Comparison of ENCODE assay signal across 24 cellular contexts in the genomic region with DNA sequence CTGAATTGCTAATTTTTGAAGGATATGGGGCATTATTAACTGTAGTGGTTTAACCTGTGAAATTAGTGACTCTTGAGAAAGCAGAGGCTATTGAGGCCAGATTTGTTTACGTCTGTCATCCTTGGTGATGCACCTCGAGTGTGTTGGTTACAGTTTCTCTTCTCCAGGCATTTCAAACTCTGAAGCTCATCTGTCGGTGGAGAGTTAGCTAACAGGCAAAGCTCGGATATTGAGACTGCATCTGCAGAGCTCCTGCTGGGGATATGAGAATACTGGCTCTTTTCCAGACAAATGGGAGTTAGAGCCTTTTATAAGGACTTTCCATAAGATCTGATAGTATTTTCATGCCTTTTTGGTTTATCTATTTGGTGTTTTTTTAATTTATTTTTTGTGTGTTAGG. TPM values are rescaled to one million over a fixed set of nuclear protein-coding genes. Genes with fewer than 3 reads are reported as not detected.
DNase-seq lines count a peak whose midpoint lies in the region; FAIRE-seq and TF ChIP-seq lines count a peak whose summit lies in the region.
"Had no signal": no experiment of that assay in that cellular context is flagged by ENCODE, and none has a peak within 500 bp of the region (broad histone marks: within the 10 kb centered on the region; RNA-seq: fewer than 3 reads in every experiment).

No MANE protein-coding gene starts in this region.

- no peak overlapping the region for H2BK20ac ChIP-seq in H9 (ENCODE audit: low read depth, low read length, poor library complexity, severe bottlenecking)

- H4K20me1 ChIP-seq in astrocyte (ENCODE audit: insufficient read depth, low read length), result peaks cover 87% of the 10 kb centered on the region
- peaks cover 3% of the 10 kb centered on the region for H4K20me1 ChIP-seq in hepatocyte (ENCODE audit: insufficient read depth, poor library complexity, severe bottlenecking)
- H4K20me1 ChIP-seq in H9 (ENCODE audit: control insufficient read depth, insufficient read depth, insufficient read length), result no peaks in the 10 kb centered on the region

- no peak overlapping the region for H3K14ac ChIP-seq in H9 (ENCODE audit: insufficient read depth, low read length)

- H3K27ac Mint-ChIP-seq in astrocyte (ENCODE audit: unreplicated experiment) (peak overlapping the region; percentile 41), H9 (no peak overlapping the region)
- H3K27ac Mint-ChIP-seq: activated CD4-positive, alpha-beta T cell treated with anti-CD3 and anti-CD28 coated beads for 36 hours; CD14-positive monocyte; IgD-negative memory B cell; T-helper 1 cell treated with Interleukin-12 subunit alpha and Interleukin-12 subunit beta and Interleukin-4 antibody, amounts not matched to agents 30 μg/mL and 1 μg/mL, for 36 hours had no signal

- no peak overlapping the region for H4K91ac ChIP-seq in H9 (ENCODE audit: insufficient read length, low read depth, low read length)

- H2BK120ac ChIP-seq in H9 (ENCODE audit: low read depth, low read length, poor library complexity, severe bottlenecking), result no peak overlapping the region

- H3K4ac ChIP-seq in H9 (ENCODE audit: low read depth, low read length), result no peak overlapping the region

- POLR2A ChIA-PET in HEK293 (lab: Yijun Ruan, JAX), result interaction anchor here (1.4 kb wide), 1 partner anchor 305 kb away, joined by 3 read pairs; the partner anchor contains the start of gene SOCS1

- no peak overlapping the region for H4K5ac ChIP-seq in H9 (ENCODE audit: insufficient read length, low read depth, low read length)

- TF ChIP-seq CTCF in AG10803 (conservative IDR thresholded peaks at IDR 0.05; ENCODE audit: low read length), result no peak
- TF ChIP-seq CTCF in HEK293 (tag by site-specific recombination; IDR thresholded peaks at IDR 0.05), result no peak
- TF ChIP-seq CTCF in astrocyte (IDR thresholded peaks at IDR 0.05; ENCODE audit: insufficient read depth, low read depth, low read length), result no peak
- no peak for TF ChIP-seq CTCF in hepatocyte (IDR thresholded peaks at IDR 0.05; ENCODE audit: poor library complexity)
- no peak for TF ChIP-seq CTCF in H9 (conservative IDR thresholded peaks at IDR 0.05)

- no peak overlapping the region for H2AFZ ChIP-seq in astrocyte (ENCODE audit: low read depth, low read length)
- H2AFZ ChIP-seq in hepatocyte, result no peak overlapping the region
- no peak overlapping the region for H2AFZ ChIP-seq in H9 (ENCODE audit: low read length)

- H3K36me3 ChIP-seq in HEK293 (ENCODE audit: control insufficient read depth in 2 of 2, insufficient read depth in 1 of 2, low read length in 2 of 2) (no peaks in the 10 kb centered on the region), astrocyte (ENCODE audit: insufficient read depth, low read length) (no peaks in the 10 kb centered on the region), hepatocyte (replicated peaks; ENCODE audit: insufficient read depth, low read depth) (no peaks in the 10 kb centered on the region)
- H3K36me3 ChIP-seq: ascending aorta, gastrocnemius medialis, SJSA1, stomach, tibial artery had no signal

- no peak overlapping the region for H2BK5ac ChIP-seq in H9 (ENCODE audit: insufficient read length, low read length)

- H3K4me3 Mint-ChIP-seq in astrocyte (ENCODE audit: unreplicated experiment), result no peak overlapping the region
- no peak overlapping the region for H3K4me3 Mint-ChIP-seq in H9
- H3K4me3 Mint-ChIP-seq: activated CD4-positive, alpha-beta T cell treated with anti-CD3 and anti-CD28 coated beads for 36 hours; activated naive CD8-positive, alpha-beta T cell; CD14-positive monocyte; T-helper 1 cell treated with Interleukin-12 subunit alpha and Interleukin-12 subunit beta and Interleukin-4 antibody, amounts not matched to agents 30 μg/mL and 1 μg/mL, for 36 hours had no signal

- no peaks in the 10 kb centered on the region for H3K9me2 ChIP-seq in hepatocyte (replicated peaks; ENCODE audit: insufficient read depth)

- H3K27me3 Mint-ChIP-seq in astrocyte (ENCODE audit: low read depth, unreplicated experiment) (no peaks in the 10 kb centered on the region), H9 (ENCODE audit: low read depth) (no peaks in the 10 kb centered on the region; the same call in 1 of the 2 replicates)
- H3K27me3 Mint-ChIP-seq: activated CD4-positive, alpha-beta T cell treated with anti-CD3 and anti-CD28 coated beads for 36 hours; activated naive CD8-positive, alpha-beta T cell; IgD-negative memory B cell had no signal

- H3K9me3 Mint-ChIP-seq in astrocyte (ENCODE audit: unreplicated experiment), result no peaks in the 10 kb centered on the region
- no peaks in the 10 kb centered on the region for H3K9me3 Mint-ChIP-seq in H9
- H3K9me3 Mint-ChIP-seq: CD14-positive monocyte; IgD-negative memory B cell; T-helper 1 cell treated with Interleukin-12 subunit alpha and Interleukin-12 subunit beta and Interleukin-4 antibody, amounts not matched to agents 30 μg/mL and 1 μg/mL, for 36 hours had no signal

- no peak overlapping the region for H3K27ac ChIP-seq in HEK293 (ENCODE audit: extremely low read depth, low read depth, low read length)
- H3K27ac ChIP-seq in astrocyte (ENCODE audit: low read depth, low read length), result no peak overlapping the region
- peak overlapping the region; percentile 35 for H3K27ac ChIP-seq in hepatocyte
- H3K27ac ChIP-seq in H9 (ENCODE audit: insufficient read length, low read depth, low read length), result no peak overlapping the region
- H3K27ac ChIP-seq: ascending aorta, SJSA1, stomach, tibial artery had no signal

- H3K4me2 ChIP-seq in astrocyte (ENCODE audit: low read length) (no peak overlapping the region), hepatocyte (peak overlapping the region; percentile 32), H9 (ENCODE audit: insufficient read depth, insufficient read length, low read length) (no peak overlapping the region)

- H3K36me3 Mint-ChIP-seq in astrocyte (ENCODE audit: low read depth, unreplicated experiment), result peaks cover 2% of the 10 kb centered on the region
- no peaks in the 10 kb centered on the region for H3K36me3 Mint-ChIP-seq in H9 (ENCODE audit: insufficient read depth in 1 of 3, low read depth in 3 of 3)
- H3K36me3 Mint-ChIP-seq: activated naive CD8-positive, alpha-beta T cell had no signal

- peaks cover 3% of the 10 kb centered on the region for H3K79me1 ChIP-seq in H9 (ENCODE audit: insufficient read depth, low read depth, low read length, poor library complexity, severe bottlenecking)

- FAIRE-seq in astrocyte (lab: Jason Lieb, UNC), result no peak
- FAIRE-seq: D721Med had no signal

- peaks cover 21% of the 10 kb centered on the region for H3K4me1 ChIP-seq in HEK293 (ENCODE audit: control insufficient read depth, insufficient read depth, low read length)
- H3K4me1 ChIP-seq in astrocyte (ENCODE audit: insufficient read depth, low read length), result peaks cover 26% of the 10 kb centered on the region
- peaks cover 14% of the 10 kb centered on the region for H3K4me1 ChIP-seq in hepatocyte (ENCODE audit: insufficient read depth)
- peaks cover 19% of the 10 kb centered on the region; the same call in 1 of the 2 replicates for H3K4me1 ChIP-seq in H9 (ENCODE audit: insufficient read depth, low read length)
- H3K4me1 ChIP-seq: SJSA1 had no signal

- no peak overlapping the region for H3K18ac ChIP-seq in H9 (ENCODE audit: insufficient read length, low read depth, low read length)

- DNase-seq in AG10803 (ENCODE audit: low read depth), result peak; percentile 59
- DNase-seq in astrocyte (ENCODE audit: low read depth), result no peak
- no peak for DNase-seq in hepatocyte (ENCODE audit: low spot score)
- DNase-seq in activated naive CD4-positive, alpha-beta T cell treated with anti-CD3 and anti-CD28 coated beads, Interleukin-2, amount 50 U/mL, for 16 hours, result no peak
- no peak for DNase-seq in H9
- DNase-seq in foreskin melanocyte, result no peak
- no peak for DNase-seq in NCI-H2196 treated with DMSO at 0.1 percent for 48 hours (lab: John Stamatoyannopoulos, UW; ENCODE audit: unreplicated experiment)
- DNase-seq: activated CD4-positive, alpha-beta T cell treated with anti-CD3 and anti-CD28 coated beads for 36 hours; gastrocnemius medialis; hypothalamus; NCI-H1105 treated with DMSO at 0.1 percent for 48 hours; NCI-H2029; NCI-H510A treated with DMSO at 0.1 percent for 48 hours; stimulated activated CD4-positive, alpha-beta T cell treated with anti-CD3 and anti-CD28 coated beads, Interleukin-4, amount 100 ng/mL, for 4 hours; stomach; tibial artery had no signal

- no peaks in the 10 kb centered on the region for H3K23me2 ChIP-seq in H9 (ENCODE audit: insufficient read length, low read depth, low read length, poor library complexity, severe bottlenecking)

- peaks cover 58% of the 10 kb centered on the region for H3K4me1 Mint-ChIP-seq in astrocyte (ENCODE audit: low read depth, unreplicated experiment)
- H3K4me1 Mint-ChIP-seq in H9, result peaks cover 56 to 58% of the 10 kb centered on the region in 2 experiments

- H3K56ac ChIP-seq in H9 (ENCODE audit: insufficient read length, low read depth, low read length), result no peak overlapping the region

- no peak overlapping the region for H3K9ac ChIP-seq in astrocyte (ENCODE audit: low read length)
- H3K9ac ChIP-seq in H9 (ENCODE audit: extremely low read depth, insufficient read length, low read length), result no peak overlapping the region

- no peak overlapping the region for H2BK12ac ChIP-seq in H9 (ENCODE audit: insufficient read length, low read depth, low read length)

- no peak overlapping the region for H3T11ph ChIP-seq in H9 (ENCODE audit: low read length)

- H2AK5ac ChIP-seq in H9 (ENCODE audit: insufficient read length, low read length), result no peak overlapping the region

- peaks cover 85% of the 10 kb centered on the region for H3K79me2 ChIP-seq in astrocyte (ENCODE audit: insufficient read depth, low read length)
- H3K79me2 ChIP-seq in hepatocyte, result peaks cover 88% of the 10 kb centered on the region
- no peaks in the 10 kb centered on the region for H3K79me2 ChIP-seq in H9 (ENCODE audit: insufficient read depth, low read length)

- no peak overlapping the region for H2BK15ac ChIP-seq in H9 (ENCODE audit: low read depth, low read length)

- H3K27me3 ChIP-seq in astrocyte (ENCODE audit: insufficient read depth, low read length) (no peaks in the 10 kb centered on the region), hepatocyte (no peaks in the 10 kb centered on the region), H9 (ENCODE audit: insufficient read depth, low read length) (no peaks in the 10 kb centered on the region)
- H3K27me3 ChIP-seq: ascending aorta, gastrocnemius medialis, SJSA1, stomach, tibial artery had no signal

- 54% methylated on average over 4 of the region's 4 CpGs for WGBS in hepatocyte (ENCODE audit: low lambda C conversion rate, missing lambda C conversion rate)
- WGBS in H9 (ENCODE audit: extremely low coverage, insufficient read length, low lambda C conversion rate), result no CpG with 5 or more reads among the region's 4 CpGs

- CTCF ChIA-PET in HEK293 (lab: Yijun Ruan, JAX), result interaction anchor here (0.5 to 8.0 kb wide), 9 partner anchors 12 to 1144 kb away, joined by 3 to 72 read pairs (median 4); partner anchors contain the start of gene SOCS1

- H3K4me3 ChIP-seq in AG10803 (ENCODE audit: low read length) (no peak overlapping the region), HEK293 (ENCODE audit: low read depth, low read length) (no peak overlapping the region), astrocyte (ENCODE audit: insufficient read depth, low read depth, low read length) (no peak overlapping the region), hepatocyte (no peak overlapping the region)
- H3K4me3 ChIP-seq: ascending aorta, gastrocnemius medialis, SJSA1, stomach, tibial artery had no signal

- no peaks in the 10 kb centered on the region for H3K9me3 ChIP-seq in HEK293 (ENCODE audit: control insufficient read depth, insufficient read depth, low read depth, low read length)
- H3K9me3 ChIP-seq in astrocyte (ENCODE audit: insufficient read depth, low read depth, low read length), result no peaks in the 10 kb centered on the region
- no peaks in the 10 kb centered on the region for H3K9me3 ChIP-seq in hepatocyte (ENCODE audit: low read depth)
- H3K9me3 ChIP-seq in H9 (ENCODE audit: control insufficient read depth, low read depth, low read length), result no peaks in the 10 kb centered on the region
- H3K9me3 ChIP-seq: ascending aorta, gastrocnemius medialis, SJSA1, stomach, tibial artery had no signal

- no peak overlapping the region for H3K23ac ChIP-seq in H9 (ENCODE audit: insufficient read length, low read depth, low read length)

- H4K8ac ChIP-seq in H9 (replicated peaks; ENCODE audit: insufficient read length, low read depth, low read length), result no peak overlapping the region

RNA-seq across cellular contexts. Expression of gene CLEC16A, which starts 6.7 kb away (rescaled TPM):
- total RNA-seq in astrocyte, result 31.7 and 32.1 TPM in 2 replicates
- 19.7 and 22.6 TPM in 2 replicates for total RNA-seq in hepatocyte
- 22.3 and 29.0 TPM in 2 replicates for polyA plus RNA-seq in hepatocyte
- total RNA-seq in H9 (2021), result 14.6 and 15.2 TPM in 2 replicates

RNA-seq across cellular contexts. Expression of gene DEXI, which starts 8.7 kb away (rescaled TPM):
- 39.8 and 46.6 TPM in 2 replicates for total RNA-seq in astrocyte
- total RNA-seq in hepatocyte, result 51.6 and 53.7 TPM in 2 replicates
- 68.9 and 82.4 TPM in 2 replicates for polyA plus RNA-seq in hepatocyte
- total RNA-seq in H9 (2021), result 27.5 and 28.3 TPM in 2 replicates
